In the genomic region with DNA sequence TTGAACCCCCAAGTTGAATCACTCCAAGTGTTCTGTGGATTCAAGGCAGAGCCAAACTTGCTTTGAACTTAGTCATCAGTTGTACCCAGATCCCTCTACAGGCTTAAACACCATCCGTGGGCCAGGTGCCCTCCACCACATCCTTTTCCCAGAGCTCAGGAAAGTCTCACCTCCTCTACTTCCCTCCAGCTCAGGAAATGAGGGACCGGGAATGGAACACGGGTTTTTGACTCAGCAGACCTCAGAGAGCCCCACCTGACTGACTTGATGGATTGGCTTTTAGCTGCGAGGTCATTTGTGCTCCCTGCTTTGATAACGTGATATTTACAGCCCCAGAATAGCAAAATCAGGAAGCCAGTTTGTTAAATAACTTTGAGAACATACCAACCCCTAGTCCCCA, we compare ENCODE assay signal across 19 cellular contexts.
"Had no signal": no experiment of that assay in that cellular context is flagged by ENCODE, and none has a peak within 500 bp of the region (broad histone marks: within the 10 kb centered on the region; RNA-seq: fewer than 3 reads in every experiment).

No MANE protein-coding gene starts in this region.

- H3K9me3 ChIP-seq: SJCRH30 had no signal

- H3K4me3 ChIP-seq: SJCRH30 had no signal

- DNase-seq: activated CD4-positive, alpha-beta T cell treated with anti-CD3 and anti-CD28 coated beads for 4 hours; activated CD8-positive, alpha-beta memory T cell treated with anti-CD3 and anti-CD28 coated beads, Interleukin-2, amount 50 U/mL, for 4 hours; activated CD8-positive, alpha-beta T cell treated with anti-CD3 and anti-CD28 coated beads for 36 hours; activated gamma-delta T cell; activated naive CD4-positive, alpha-beta T cell treated with anti-CD3 and anti-CD28 coated beads for 36 hours; activated T-cell treated with anti-CD3 and anti-CD28 coated beads, Interleukin-2, amount 50 U/mL, for 1 hour; caudate nucleus; NCI-H1105 treated with DMSO at 0.1 percent for 48 hours; NCI-H1436 treated with DMSO at 0.1 percent for 48 hours; NCI-H187; NCI-H2081; NCI-H446; NCI-H524; Right ventricle myocardium superior; SJCRH30; SW 1271 had no signal

- ATAC-seq: activated CD4-positive, CD25-positive, alpha-beta regulatory T cell treated with anti-CD3 and anti-CD28 coated beads, Interleukin-2, amount 50 U/mL, for 24 hours; activated CD8-positive, alpha-beta T cell treated with anti-CD3 and anti-CD28 coated beads for 36 hours; activated T-helper 17 cell treated with anti-CD3 and anti-CD28 coated beads, Interleukin-2, amount 50 U/mL, for 72 hours; SK-N-SH treated with all-trans-retinoic acid at 6 μM for 48 hours had no signal

- H3K27me3 ChIP-seq: SJCRH30 had no signal

- H3K27ac ChIP-seq: SJCRH30 had no signal

- H3K4me1 ChIP-seq: SJCRH30 had no signal
